In genomic region chr11:15006139-15006759, GRCh38 we compare ENCODE assay signal across 8 cellular contexts. TPM values are rescaled to one million over a fixed set of nuclear protein-coding genes. Genes with fewer than 3 reads are reported as not detected.
DNase-seq lines count a peak whose midpoint lies in the region; ATAC-seq and TF ChIP-seq lines count a peak whose summit lies in the region.

No MANE protein-coding gene starts in this region.

- H3K27ac Mint-ChIP-seq in natural killer cell = no peak overlapping the region
- no peak overlapping the region for H3K27ac Mint-ChIP-seq in natural killer cell treated with Interleukin-12 subunit alpha and Interleukin-12 subunit beta and Interleukin-15 and Interleukin-18, amount 100 ng/mL, for 72 hours
- H3K27ac Mint-ChIP-seq in activated CD8-positive, alpha-beta T cell treated with anti-CD3 and anti-CD28 coated beads, Interleukin-2, amount 10 ng/mL, durations not matched to agents 7 days and 5 days = no peak overlapping the region

- H3K4me1 ChIP-seq in lung (ENCODE audit: control insufficient read depth in 2 of 2, insufficient read depth in 2 of 2, low read length in 2 of 2) = no peaks in the 10 kb centered on the region

- peak; percentile 54 to 64 (median 59) for ATAC-seq in natural killer cell
- no peak for ATAC-seq in natural killer cell treated with Interleukin-12 subunit alpha and Interleukin-12 subunit beta and Interleukin-15 and Interleukin-18, amount 100 ng/mL, for 72 hours
- peak; percentile 77 for ATAC-seq in HG02798 (IDR thresholded peaks at IDR 0.05; ENCODE audit: poor library complexity, unreplicated experiment)
- ATAC-seq in activated CD8-positive, alpha-beta T cell treated with anti-CD3 and anti-CD28 coated beads, Interleukin-2, amount 10 ng/mL, durations not matched to agents 7 days and 5 days = peak; percentile 65
- ATAC-seq in lung (ENCODE audit: insufficient read depth, low FRiP score) = no peak
- ATAC-seq in GM21825 (IDR thresholded peaks at IDR 0.05; ENCODE audit: unreplicated experiment) = no peak

- H3K9me3 Mint-ChIP-seq in natural killer cell = no peaks in the 10 kb centered on the region
- no peaks in the 10 kb centered on the region for H3K9me3 Mint-ChIP-seq in natural killer cell treated with Interleukin-12 subunit alpha and Interleukin-12 subunit beta and Interleukin-15 and Interleukin-18, amount 100 ng/mL, for 72 hours
- no peaks in the 10 kb centered on the region for H3K9me3 Mint-ChIP-seq in activated CD8-positive, alpha-beta T cell treated with anti-CD3 and anti-CD28 coated beads, Interleukin-2, amount 10 ng/mL, durations not matched to agents 7 days and 5 days (ENCODE audit: insufficient read depth)

- no peaks in the 10 kb centered on the region for H3K36me3 ChIP-seq in lung (ENCODE audit: control insufficient read depth in 2 of 2, insufficient read depth in 2 of 2, low read length in 2 of 2)

- WGBS in lung, 2 donors = 57 to 61% methylated on average over 5 of the region's 5 CpGs

- CTCF ChIA-PET in activated CD8-positive, alpha-beta T cell treated with anti-CD3 and anti-CD28 coated beads, Interleukin-2, amount 10 ng/mL, durations not matched to agents 7 days and 5 days (lab: Charles Lee) = interaction anchor here (0.6 to 8.6 kb wide), 41 partner anchors 9 to 540 kb away, joined by 3 to 172 read pairs (median 4); partner anchors contain the start of genes CALCB, COPB1 and PSMA1

- no peaks in the 10 kb centered on the region for H3K9me3 ChIP-seq in lung (ENCODE audit: control insufficient read depth in 2 of 2, insufficient read depth in 1 of 2, low read length in 1 of 2)

- TF ChIP-seq CTCF in natural killer cell (IDR thresholded peaks at IDR 0.05) (peak; percentile 47), lung (IDR thresholded peaks at IDR 0.05; ENCODE audit: control extremely low read depth, extremely low read depth) (peak; percentile 11)

- DNase-seq in natural killer cell (no peak), NCI-H2107 (lab: John Stamatoyannopoulos, UW) (peak; percentile 14), lung (ENCODE audit: low spot score) (no peak), epidermal melanocyte (ENCODE audit: insufficient read length, low spot score) (no peak)
- DNase-seq in natural killer cell treated with Interleukin-12 subunit alpha and Interleukin-12 subunit beta and Interleukin-15 and Interleukin-18, amount 100 ng/mL, for 72 hours (ENCODE audit: low spot score) = no peak
- no peak for DNase-seq in activated CD8-positive, alpha-beta T cell treated with anti-CD3 and anti-CD28 coated beads, Interleukin-2, amount 10 ng/mL, durations not matched to agents 7 days and 5 days

- H3K4me3 ChIP-seq in lung = no peak overlapping the region

- H3K27ac ChIP-seq in lung (ENCODE audit: low read depth in 1 of 2, low read length in 1 of 2) = no peak overlapping the region

- no peaks in the 10 kb centered on the region for H3K36me3 Mint-ChIP-seq in natural killer cell
- H3K36me3 Mint-ChIP-seq in natural killer cell treated with Interleukin-12 subunit alpha and Interleukin-12 subunit beta and Interleukin-15 and Interleukin-18, amount 100 ng/mL, for 72 hours = no peaks in the 10 kb centered on the region
- H3K36me3 Mint-ChIP-seq in activated CD8-positive, alpha-beta T cell treated with anti-CD3 and anti-CD28 coated beads, Interleukin-2, amount 10 ng/mL, durations not matched to agents 7 days and 5 days (ENCODE audit: low read depth) = no peaks in the 10 kb centered on the region

- H3K27me3 Mint-ChIP-seq in natural killer cell (ENCODE audit: low read depth in 2 of 2) = peaks cover 26 to 59% of the 10 kb centered on the region in 2 donors
- H3K27me3 Mint-ChIP-seq in natural killer cell treated with Interleukin-12 subunit alpha and Interleukin-12 subunit beta and Interleukin-15 and Interleukin-18, amount 100 ng/mL, for 72 hours = peaks cover 24 to 48% of the 10 kb centered on the region in 2 donors
- peaks cover 35% of the 10 kb centered on the region for H3K27me3 Mint-ChIP-seq in activated CD8-positive, alpha-beta T cell treated with anti-CD3 and anti-CD28 coated beads, Interleukin-2, amount 10 ng/mL, durations not matched to agents 7 days and 5 days (ENCODE audit: low read depth)

- no peak overlapping the region for H3K4me3 Mint-ChIP-seq in natural killer cell
- no peak overlapping the region for H3K4me3 Mint-ChIP-seq in natural killer cell treated with Interleukin-12 subunit alpha and Interleukin-12 subunit beta and Interleukin-15 and Interleukin-18, amount 100 ng/mL, for 72 hours
- H3K4me3 Mint-ChIP-seq in activated CD8-positive, alpha-beta T cell treated with anti-CD3 and anti-CD28 coated beads, Interleukin-2, amount 10 ng/mL, durations not matched to agents 7 days and 5 days = no peak overlapping the region

- H3K27me3 ChIP-seq in lung (ENCODE audit: control insufficient read depth, insufficient read depth) = no peaks in the 10 kb centered on the region

- no peaks in the 10 kb centered on the region for H3K4me1 Mint-ChIP-seq in natural killer cell
- no peaks in the 10 kb centered on the region for H3K4me1 Mint-ChIP-seq in natural killer cell treated with Interleukin-12 subunit alpha and Interleukin-12 subunit beta and Interleukin-15 and Interleukin-18, amount 100 ng/mL, for 72 hours (ENCODE audit: low read depth in 2 of 2)
- H3K4me1 Mint-ChIP-seq in activated CD8-positive, alpha-beta T cell treated with anti-CD3 and anti-CD28 coated beads, Interleukin-2, amount 10 ng/mL, durations not matched to agents 7 days and 5 days (ENCODE audit: low read depth) = no peaks in the 10 kb centered on the region

- intact Hi-C loops in natural killer cell (cut with micrococcal nuclease) = loop anchor here (5.0 to 10.0 kb wide), 3 partner anchors 99 to 469 kb away; no protein-coding TSS in a partner anchor

- POLR2A ChIA-PET in activated CD8-positive, alpha-beta T cell treated with anti-CD3 and anti-CD28 coated beads, Interleukin-2, amount 10 ng/mL, durations not matched to agents 7 days and 5 days (lab: Charles Lee) = no interaction called here

RNA-seq across cellular contexts. Expression of gene CALCA, which starts 34.1 kb away (rescaled TPM):
- not detected for total RNA-seq in natural killer cell
- not detected for total RNA-seq in natural killer cell treated with Interleukin-12 subunit alpha and Interleukin-12 subunit beta and Interleukin-15 and Interleukin-18, amount 100 ng/mL, for 72 hours
- not detected for total RNA-seq in activated CD8-positive, alpha-beta T cell treated with anti-CD3 and anti-CD28 coated beads, Interleukin-2, amount 10 ng/mL, durations not matched to agents 7 days and 5 days
- total RNA-seq in lung = 1 to 10 TPM; 3.4 to 8.4 TPM
- polyA plus RNA-seq in lung = 1 to 10 TPM; 3.0 to 6.2 TPM

Comparison
In these comparisons a context has a peak if more than half of its experiments do, and no peak if none do; other contexts are left out.
1. ATAC-seq: peak in natural killer cell (3 of 3), HG02798 (single experiment) and activated CD8-positive, alpha-beta T cell treated with anti-CD3 and anti-CD28 coated beads, Interleukin-2, amount 10 ng/mL, durations not matched to agents 7 days and 5 days (single experiment); none in natural killer cell treated with Interleukin-12 subunit alpha and Interleukin-12 subunit beta and Interleukin-15 and Interleukin-18, amount 100 ng/mL, for 72 hours (0 of 2), lung (single experiment) and GM21825 (single experiment).
2. RNA of gene CALCA, which starts 34.1 kb away (total RNA-seq): 3.4 to 8.4 TPM in lung; not detected in natural killer cell, not detected in natural killer cell treated with Interleukin-12 subunit alpha and Interleukin-12 subunit beta and Interleukin-15 and Interleukin-18, amount 100 ng/mL, for 72 hours and not detected in activated CD8-positive, alpha-beta T cell treated with anti-CD3 and anti-CD28 coated beads, Interleukin-2, amount 10 ng/mL, durations not matched to agents 7 days and 5 days; every median in the first group is over 4 times any median in the second.